In genomic region chr2:28904295-28904694, GRCh38 we compare ENCODE assay signal across 19 cellular contexts. TPM values are rescaled to one million over a fixed set of nuclear protein-coding genes. Genes with fewer than 3 reads are reported as not detected.
DNase-seq lines count a peak whose midpoint lies in the region; ATAC-seq and TF ChIP-seq lines count a peak whose summit lies in the region.
"Had no signal": no experiment of that assay in that cellular context is flagged by ENCODE, and none has a peak within 500 bp of the region (broad histone marks: within the 10 kb centered on the region; RNA-seq: fewer than 3 reads in every experiment).

No MANE protein-coding gene starts in this region.

- H3K4me3 Mint-ChIP-seq in stimulated activated naive CD8-positive, alpha-beta T cell treated with anti-CD3 and anti-CD28 coated beads, Interleukin-15, Interleukin-2, amounts not matched to agents 100 ng/mL and 50 ng/mL, for 24 hours: no peak overlapping the region
- no peak overlapping the region for H3K4me3 Mint-ChIP-seq in T-helper 17 cell
- no peak overlapping the region for H3K4me3 Mint-ChIP-seq in stimulated activated effector memory CD8-positive, alpha-beta T cell treated with anti-CD3 and anti-CD28 coated beads, Interleukin-12 subunit alpha, Interleukin-12 subunit beta, amount 100 ng/mL, for 72 hours
- H3K4me3 Mint-ChIP-seq: B cell had no signal

- peaks cover 48% of the 10 kb centered on the region for H3K4me1 Mint-ChIP-seq in stimulated activated naive CD8-positive, alpha-beta T cell treated with anti-CD3 and anti-CD28 coated beads, Interleukin-15, Interleukin-2, amounts not matched to agents 100 ng/mL and 50 ng/mL, for 24 hours (ENCODE audit: low read depth)
- H3K4me1 Mint-ChIP-seq in T-helper 17 cell: peaks cover 34% of the 10 kb centered on the region
- peaks cover 51% of the 10 kb centered on the region for H3K4me1 Mint-ChIP-seq in stimulated activated effector memory CD8-positive, alpha-beta T cell treated with anti-CD3 and anti-CD28 coated beads, Interleukin-12 subunit alpha, Interleukin-12 subunit beta, amount 100 ng/mL, for 72 hours

- no peaks in the 10 kb centered on the region for H3K9me3 ChIP-seq in T-helper 17 cell (ENCODE audit: control insufficient read depth, low read length, poor library complexity, severe bottlenecking)
- H3K9me3 ChIP-seq: mucosa of descending colon, psoas muscle had no signal

- no peaks in the 10 kb centered on the region for H3K9me3 Mint-ChIP-seq in stimulated activated naive CD8-positive, alpha-beta T cell treated with anti-CD3 and anti-CD28 coated beads, Interleukin-15, Interleukin-2, amounts not matched to agents 100 ng/mL and 50 ng/mL, for 24 hours
- H3K9me3 Mint-ChIP-seq in stimulated activated effector memory CD8-positive, alpha-beta T cell treated with anti-CD3 and anti-CD28 coated beads, Interleukin-12 subunit alpha, Interleukin-12 subunit beta, amount 100 ng/mL, for 72 hours: no peaks in the 10 kb centered on the region
- H3K9me3 Mint-ChIP-seq: activated naive CD4-positive, alpha-beta T cell treated with anti-CD3 and anti-CD28 coated beads, Interleukin-2, amount 50 U/mL, for 72 hours had no signal

- no peaks in the 10 kb centered on the region for H3K27me3 Mint-ChIP-seq in stimulated activated naive CD8-positive, alpha-beta T cell treated with anti-CD3 and anti-CD28 coated beads, Interleukin-15, Interleukin-2, amounts not matched to agents 100 ng/mL and 50 ng/mL, for 24 hours
- no peaks in the 10 kb centered on the region for H3K27me3 Mint-ChIP-seq in T-helper 17 cell
- H3K27me3 Mint-ChIP-seq: B cell had no signal

- TF ChIP-seq CTCF in fibroblast of pulmonary artery (IDR thresholded peaks at IDR 0.05; ENCODE audit: low read length, missing control alignments): no peak

- no peak for ATAC-seq in stimulated activated naive CD8-positive, alpha-beta T cell treated with anti-CD3 and anti-CD28 coated beads, Interleukin-15, Interleukin-2, amounts not matched to agents 100 U/mL and 50 U/mL, for 24 hours
- ATAC-seq in T-helper 17 cell: no peak
- ATAC-seq in stimulated activated effector memory CD8-positive, alpha-beta T cell treated with anti-CD3 and anti-CD28 coated beads, Interleukin-12 subunit alpha, Interleukin-12 subunit beta, amount 100 ng/mL, for 72 hours: no peak
- no peak for ATAC-seq in activated CD4-positive, CD25-positive, alpha-beta regulatory T cell treated with anti-CD3 and anti-CD28 coated beads, Interleukin-2, amount 50 U/mL, for 24 hours
- ATAC-seq: activated naive CD4-positive, alpha-beta T cell treated with anti-CD3 and anti-CD28 coated beads, Interleukin-2, amount 50 U/mL, for 72 hours; K562; mucosa of descending colon had no signal

- no peak overlapping the region for H3K4me3 ChIP-seq in fibroblast of pulmonary artery (replicated peaks; ENCODE audit: low read depth, low read length)
- H3K4me3 ChIP-seq: coronary artery, K562, mucosa of descending colon, psoas muscle had no signal

- H3K27ac Mint-ChIP-seq in stimulated activated naive CD8-positive, alpha-beta T cell treated with anti-CD3 and anti-CD28 coated beads, Interleukin-15, Interleukin-2, amounts not matched to agents 100 ng/mL and 50 ng/mL, for 24 hours: peak overlapping the region; percentile 31
- peak overlapping the region; percentile 87 for H3K27ac Mint-ChIP-seq in T-helper 17 cell
- H3K27ac Mint-ChIP-seq in stimulated activated effector memory CD8-positive, alpha-beta T cell treated with anti-CD3 and anti-CD28 coated beads, Interleukin-12 subunit alpha, Interleukin-12 subunit beta, amount 100 ng/mL, for 72 hours: peak overlapping the region; percentile 43

- H3K36me3 Mint-ChIP-seq in stimulated activated naive CD8-positive, alpha-beta T cell treated with anti-CD3 and anti-CD28 coated beads, Interleukin-15, Interleukin-2, amounts not matched to agents 100 ng/mL and 50 ng/mL, for 24 hours (ENCODE audit: low read depth): peaks cover 90% of the 10 kb centered on the region
- H3K36me3 Mint-ChIP-seq in T-helper 17 cell (ENCODE audit: low read depth): peaks cover 16% of the 10 kb centered on the region
- peaks cover 99% of the 10 kb centered on the region for H3K36me3 Mint-ChIP-seq in stimulated activated effector memory CD8-positive, alpha-beta T cell treated with anti-CD3 and anti-CD28 coated beads, Interleukin-12 subunit alpha, Interleukin-12 subunit beta, amount 100 ng/mL, for 72 hours

- no peak for DNase-seq in stimulated activated naive CD8-positive, alpha-beta T cell treated with anti-CD3 and anti-CD28 coated beads, Interleukin-15, Interleukin-2, amounts not matched to agents 100 U/mL and 50 U/mL, for 24 hours
- DNase-seq in T-helper 17 cell (no peak), fibroblast of pulmonary artery (ENCODE audit: low read depth) (peak; percentile 45), mesenteric fat pad (ENCODE audit: low spot score) (no peak)
- DNase-seq in stimulated activated effector memory CD8-positive, alpha-beta T cell treated with anti-CD3 and anti-CD28 coated beads, Interleukin-12 subunit alpha, Interleukin-12 subunit beta, amount 100 ng/mL, for 72 hours (ENCODE audit: low spot score in 2 of 2): no peak
- no peak for DNase-seq in activated CD8-positive, alpha-beta memory T cell treated with anti-CD3 and anti-CD28 coated beads, Interleukin-2, amount 50 U/mL, for 48 hours
- DNase-seq: activated CD4-positive, alpha-beta T cell treated with anti-CD3 and anti-CD28 coated beads, Interleukin-2, amount 50 U/mL, for 4 hours; DND-41; mucosa of descending colon; NCI-H146; NCI-H526 treated with DMSO at 0.1 percent for 48 hours; psoas muscle; stimulated activated CD4-positive, alpha-beta T cell treated with anti-CD3 and anti-CD28 coated beads, Interleukin-1b, Interleukin-23, amount 100 ng/mL, for 48 hours had no signal

RNA-seq across cellular contexts. Expression of gene WDR43, which starts 9.8 kb away (rescaled TPM):
- total RNA-seq in T-helper 17 cell (10 to 100 TPM; 66.6 to 84.3 TPM), mesenteric fat pad (98.8 TPM)

RNA-seq across cellular contexts. Expression of gene TRMT61B, which starts 34.2 kb away (rescaled TPM):
- 10 to 100 TPM; 16.2 to 17.7 TPM for total RNA-seq in T-helper 17 cell
- total RNA-seq in mesenteric fat pad: 10.9 TPM

Comparison
In these comparisons a context has a peak if more than half of its experiments do, and no peak if none do; other contexts are left out.
1. H3K27ac Mint-ChIP-seq: peak in every context shown above with its lines; median percentile 87 in T-helper 17 cell; 43 in stimulated activated effector memory CD8-positive, alpha-beta T cell treated with anti-CD3 and anti-CD28 coated beads, Interleukin-12 subunit alpha, Interleukin-12 subunit beta, amount 100 ng/mL, for 72 hours; 31 in stimulated activated naive CD8-positive, alpha-beta T cell treated with anti-CD3 and anti-CD28 coated beads, Interleukin-15, Interleukin-2, amounts not matched to agents 100 ng/mL and 50 ng/mL, for 24 hours.